In the genomic region with DNA sequence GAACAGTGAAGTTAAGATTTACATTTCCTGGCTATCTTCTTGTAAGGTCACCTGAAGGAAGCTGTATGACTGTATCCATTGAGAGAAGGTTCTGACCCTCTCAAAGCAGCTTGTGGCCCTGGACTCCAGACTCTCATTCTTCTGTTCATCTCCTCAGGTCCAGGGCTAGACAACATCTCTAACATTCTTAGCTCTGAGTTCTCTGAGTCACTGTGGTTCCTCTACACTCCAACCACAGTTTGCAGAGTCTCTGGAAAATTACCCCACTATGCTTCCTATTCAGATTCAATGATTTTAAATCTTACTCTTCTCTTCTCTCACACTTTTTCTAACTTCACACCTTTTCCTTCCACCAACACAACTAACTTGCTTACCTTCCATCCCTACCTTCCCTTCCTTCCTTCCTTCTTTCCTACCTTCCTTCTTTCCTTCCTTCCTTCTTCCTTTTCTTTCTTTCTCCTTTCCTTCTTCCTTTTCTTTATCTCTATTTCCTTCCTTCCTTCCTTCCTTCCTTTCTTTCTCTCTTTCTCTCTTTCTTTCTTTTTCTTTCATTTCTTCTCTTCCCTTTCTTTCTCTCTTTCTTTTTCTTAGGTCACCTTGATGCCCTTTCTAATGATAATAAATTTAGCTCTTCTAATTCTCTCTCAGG, we compare ENCODE assay signal across 23 cellular contexts.
DNase-seq lines count a peak whose midpoint lies in the region; ATAC-seq and TF ChIP-seq lines count a peak whose summit lies in the region.
"Had no signal": no experiment of that assay in that cellular context is flagged by ENCODE, and none has a peak within 500 bp of the region (broad histone marks: within the 10 kb centered on the region; RNA-seq: fewer than 3 reads in every experiment).

No MANE protein-coding gene starts in this region.

- no peaks in the 10 kb centered on the region for H3K27me3 ChIP-seq in mesenchymal stem cell (ENCODE audit: control insufficient read depth in 1 of 2, insufficient read depth in 1 of 2, low read length in 2 of 2)
- H3K27me3 ChIP-seq: ascending aorta, dorsolateral prefrontal cortex had no signal

- no peak overlapping the region for H4K8ac ChIP-seq in mesenchymal stem cell (ENCODE audit: low read length)

- H3K27ac ChIP-seq in mesenchymal stem cell (ENCODE audit: low read length, poor library complexity, severe bottlenecking), result no peak overlapping the region
- H3K27ac ChIP-seq: ascending aorta, dorsolateral prefrontal cortex had no signal

- no peak overlapping the region for H2AFZ ChIP-seq in mesenchymal stem cell (ENCODE audit: low read depth, low read length)
- H2AFZ ChIP-seq: GM23338 had no signal

- H3K18ac ChIP-seq in mesenchymal stem cell (ENCODE audit: low read depth in 1 of 2, low read length in 2 of 2), result no peak overlapping the region

- no peaks in the 10 kb centered on the region for H3K9me3 ChIP-seq in mesenchymal stem cell (ENCODE audit: control insufficient read depth, low read length)
- H3K9me3 ChIP-seq: ascending aorta, SK-N-SH had no signal

- in situ Hi-C loops in astrocyte of the cerebellum (cut with HindIII; ENCODE audit: low sequenced_read_pairs), result no loop called here

- TF ChIP-seq CTCF in astrocyte of the cerebellum (IDR thresholded peaks at IDR 0.05; ENCODE audit: low read depth, low read length, missing control alignments), result no peak

- H3K4me1 ChIP-seq in mesenchymal stem cell (ENCODE audit: control insufficient read depth, insufficient read depth, low read depth, low read length), result no peaks in the 10 kb centered on the region
- H3K4me1 ChIP-seq: ascending aorta had no signal

- no peak overlapping the region for H2BK12ac ChIP-seq in mesenchymal stem cell (ENCODE audit: low read length in 2 of 2)

- no peak overlapping the region for H3K4me2 ChIP-seq in mesenchymal stem cell (ENCODE audit: low read length, poor library complexity, severe bottlenecking)
- H3K4me2 ChIP-seq: GM23338, SK-N-SH had no signal

- no peak overlapping the region for H3K14ac ChIP-seq in mesenchymal stem cell (ENCODE audit: low read length in 2 of 2)

- no peak overlapping the region for H3K4me3 Mint-ChIP-seq in activated T-cell treated with anti-CD3 and anti-CD28 coated beads, Interleukin-2, amount 50 U/mL, for 4 hours
- H3K4me3 Mint-ChIP-seq: activated CD8-positive, alpha-beta T cell treated with anti-CD3 and anti-CD28 coated beads, Interleukin-2, amount 10 ng/mL, durations not matched to agents 7 days and 5 days; activated naive CD8-positive, alpha-beta T cell; GM23338; natural killer cell treated with Interleukin-12 subunit alpha and Interleukin-12 subunit beta and Interleukin-15 and Interleukin-18, amount 100 ng/mL, for 72 hours; stimulated activated memory B cell treated with anti-CD40 and anti-IgM and Interleukin-4, amounts not matched to agents 10 μg/mL and 1 μg/mL and 100 μg/mL, for 72 hours; T-helper 1 cell treated with Interleukin-12 subunit alpha and Interleukin-12 subunit beta and Interleukin-4 antibody, amounts not matched to agents 30 μg/mL and 1 μg/mL, for 36 hours had no signal

- H3K4me1 Mint-ChIP-seq in activated T-cell treated with anti-CD3 and anti-CD28 coated beads, Interleukin-2, amount 50 U/mL, for 4 hours (ENCODE audit: low read depth), result no peaks in the 10 kb centered on the region
- H3K4me1 Mint-ChIP-seq: GM23338; stimulated activated memory B cell treated with anti-CD40 and anti-IgM and Interleukin-4, amounts not matched to agents 10 μg/mL and 1 μg/mL and 100 μg/mL, for 72 hours had no signal

- no peaks in the 10 kb centered on the region for H3K27me3 Mint-ChIP-seq in activated T-cell treated with anti-CD3 and anti-CD28 coated beads, Interleukin-2, amount 50 U/mL, for 4 hours (ENCODE audit: low read depth)
- H3K27me3 Mint-ChIP-seq: stimulated activated memory B cell treated with anti-CD40 and anti-IgM and Interleukin-4, amounts not matched to agents 10 μg/mL and 1 μg/mL and 100 μg/mL, for 72 hours had no signal

- H4K91ac ChIP-seq in mesenchymal stem cell (ENCODE audit: low read length), result no peak overlapping the region

- no peak overlapping the region for H3K4ac ChIP-seq in mesenchymal stem cell (ENCODE audit: low read depth in 1 of 2, low read length in 2 of 2)

- DNase-seq in EL (peak; percentile 9), HT1080 (ENCODE audit: low read depth) (peak; percentile 24), astrocyte of the cerebellum (ENCODE audit: low read depth) (peak; percentile 5), mesenchymal stem cell (peak; percentile 33), posterior vena cava (ENCODE audit: low spot score) (no peak), NCI-H146 (lab: John Stamatoyannopoulos, UW) (no peak)
- no peak for DNase-seq in activated T-cell treated with anti-CD3 and anti-CD28 coated beads, Interleukin-2, amount 50 U/mL, for 4 hours
- DNase-seq: activated CD8-positive, alpha-beta T cell treated with anti-CD3 and anti-CD28 coated beads, Interleukin-2, amount 10 ng/mL, durations not matched to agents 7 days and 5 days; activated effector memory CD4-positive, alpha-beta T cell treated with Interleukin-2 at 50 U/mL for 16 hours; cerebellar nuclear complex; dorsolateral prefrontal cortex; kidney; midbrain; retina; SK-N-SH; stimulated activated CD4-positive, alpha-beta T cell treated with anti-CD3 and anti-CD28 coated beads, Interleukin-4, amount 100 ng/mL, for 1 hour had no signal

- no peaks in the 10 kb centered on the region for H3K36me3 Mint-ChIP-seq in activated T-cell treated with anti-CD3 and anti-CD28 coated beads, Interleukin-2, amount 50 U/mL, for 4 hours (ENCODE audit: insufficient read depth)
- H3K36me3 Mint-ChIP-seq: activated naive CD8-positive, alpha-beta T cell; stimulated activated memory B cell treated with anti-CD40 and anti-IgM and Interleukin-4, amounts not matched to agents 10 μg/mL and 1 μg/mL and 100 μg/mL, for 72 hours had no signal

- no peak overlapping the region for H3K23ac ChIP-seq in mesenchymal stem cell (ENCODE audit: low read length in 2 of 2)

- no peak overlapping the region for H3K4me3 ChIP-seq in astrocyte of the cerebellum (ENCODE audit: low read depth, low read length)
- H3K4me3 ChIP-seq in mesenchymal stem cell (ENCODE audit: insufficient read depth in 1 of 2, low read depth in 1 of 2, low read length in 2 of 2), result no peak overlapping the region
- H3K4me3 ChIP-seq: ascending aorta, dorsolateral prefrontal cortex, GM23338 had no signal

- no peak overlapping the region for H2BK5ac ChIP-seq in mesenchymal stem cell (ENCODE audit: low read depth, low read length, poor library complexity, severe bottlenecking)

- no peak overlapping the region for H2BK15ac ChIP-seq in mesenchymal stem cell (ENCODE audit: low read depth, poor library complexity, severe bottlenecking)

- no peak overlapping the region for H2AK5ac ChIP-seq in mesenchymal stem cell (ENCODE audit: low read length, severe bottlenecking)

- H3K36me3 ChIP-seq in mesenchymal stem cell (ENCODE audit: control insufficient read depth in 1 of 2, insufficient read depth in 2 of 2, low read depth in 1 of 2, low read length in 2 of 2), result no peaks in the 10 kb centered on the region
- H3K36me3 ChIP-seq: ascending aorta had no signal

- ATAC-seq in activated T-cell treated with anti-CD3 and anti-CD28 coated beads, Interleukin-2, amount 50 U/mL, for 4 hours, result no peak
- ATAC-seq in HG03565 (IDR thresholded peaks at IDR 0.05; ENCODE audit: unreplicated experiment), result no peak
- ATAC-seq: activated CD8-positive, alpha-beta T cell treated with anti-CD3 and anti-CD28 coated beads, Interleukin-2, amount 10 ng/mL, durations not matched to agents 7 days and 5 days; GM23338; natural killer cell treated with Interleukin-12 subunit alpha and Interleukin-12 subunit beta and Interleukin-15 and Interleukin-18, amount 100 ng/mL, for 72 hours; stimulated activated memory B cell treated with anti-CD40 and anti-IgM and Interleukin-4, amounts not matched to agents 10 μg/mL and 1 μg/mL and 100 μg/mL, for 72 hours had no signal

- no peak overlapping the region for H3K9ac ChIP-seq in mesenchymal stem cell (ENCODE audit: low read length)
- H3K9ac ChIP-seq: SK-N-SH had no signal

- H3K9me3 Mint-ChIP-seq in activated T-cell treated with anti-CD3 and anti-CD28 coated beads, Interleukin-2, amount 50 U/mL, for 4 hours, result no peaks in the 10 kb centered on the region
- H3K9me3 Mint-ChIP-seq: GM23338; natural killer cell treated with Interleukin-12 subunit alpha and Interleukin-12 subunit beta and Interleukin-15 and Interleukin-18, amount 100 ng/mL, for 72 hours had no signal

- no peaks in the 10 kb centered on the region for H3K79me1 ChIP-seq in mesenchymal stem cell (replicated peaks; ENCODE audit: low read length, poor library complexity, severe bottlenecking)

- no peak overlapping the region for H2BK120ac ChIP-seq in mesenchymal stem cell (ENCODE audit: low read depth, low read length)

- intact Hi-C loops in posterior vena cava (cut with DNase I), result no loop called here

Comparison
In these comparisons a context has a peak if more than half of its experiments do, and no peak if none do; other contexts are left out.
1. DNase-seq: peak in EL (single experiment), HT1080 (single experiment), astrocyte of the cerebellum (single experiment) and mesenchymal stem cell (single experiment); none in activated T-cell treated with anti-CD3 and anti-CD28 coated beads, Interleukin-2, amount 50 U/mL, for 4 hours (single experiment), posterior vena cava (single experiment) and NCI-H146 (single experiment).